ENCODE assay signal across 14 cellular contexts in genomic region chr11:80638296-80638695, GRCh38.
"Had no signal": no experiment of that assay in that cellular context is flagged by ENCODE, and none has a peak within 500 bp of the region (broad histone marks: within the 10 kb centered on the region; RNA-seq: fewer than 3 reads in every experiment).

No MANE protein-coding gene starts in this region.

- FAIRE-seq: astrocyte, islet of Langerhans, pancreas had no signal

- DNase-seq: activated CD4-positive, alpha-beta memory T cell treated with anti-CD3 and anti-CD28 coated beads, Interleukin-2, amount 10 ng/mL, durations not matched to agents 7 days and 5 days; activated CD4-positive, alpha-beta T cell treated with anti-CD3 and anti-CD28 coated beads for 4 hours; activated naive CD4-positive, alpha-beta T cell treated with anti-CD3 and anti-CD28 coated beads, Interleukin-2, amount 10 ng/mL, durations not matched to agents 7 days and 5 days; activated T-cell treated with anti-CD3 and anti-CD28 coated beads, Interleukin-2, amount 50 U/mL, for 24 hours; erythroblast; left ventricle myocardium inferior; mesenchymal stem cell; naive thymus-derived CD8-positive, alpha-beta T cell; pancreas had no signal

- H3K27ac ChIP-seq: cardiac muscle cell, left ventricle myocardium inferior, pancreas, thoracic aorta had no signal

- ATAC-seq: naive thymus-derived CD8-positive, alpha-beta T cell; pancreas; stimulated activated effector memory CD8-positive, alpha-beta T cell treated with anti-CD3 and anti-CD28 coated beads, Interleukin-12 subunit alpha, Interleukin-12 subunit beta, amount 100 ng/mL, for 72 hours had no signal

- H3K4me1 ChIP-seq: left ventricle myocardium inferior, pancreas had no signal

- H3K9me3 ChIP-seq: left ventricle myocardium inferior, pancreas, thoracic aorta had no signal

- H3K27me3 ChIP-seq: cardiac muscle cell, pancreas had no signal

- H3K4me3 ChIP-seq: cardiac muscle cell, left ventricle myocardium inferior, pancreas, thoracic aorta had no signal

- H3K36me3 ChIP-seq: cardiac muscle cell, left ventricle myocardium inferior, pancreas, thoracic aorta had no signal
